In genomic region chr16:86975445-86975844, GRCh38 we compare ENCODE assay signal across 9 cellular contexts.
A peak's percentile ranks its signal among the peaks of the same experiment; 100 is the strongest.
DNase-seq lines count a peak whose midpoint lies in the region; ATAC-seq and TF ChIP-seq lines count a peak whose summit lies in the region.
"Had no signal": no experiment of that assay in that cellular context is flagged by ENCODE, and none has a peak within 500 bp of the region (broad histone marks: within the 10 kb centered on the region; RNA-seq: fewer than 3 reads in every experiment).

No MANE protein-coding gene starts in this region.

- no peak for TF ChIP-seq POLR2A in suprapubic skin (IDR thresholded peaks at IDR 0.05)

- intact Hi-C loops in MCF 10A (cut with micrococcal nuclease) = no loop called here

- 0% methylated on average over 2 of the region's 2 CpGs for WGBS in suprapubic skin

- peaks cover 7% of the 10 kb centered on the region for H3K27me3 ChIP-seq in suprapubic skin

- H3K36me3 ChIP-seq in suprapubic skin = no peaks in the 10 kb centered on the region

- no peaks in the 10 kb centered on the region for H3K36me3 Mint-ChIP-seq in MCF 10A (ENCODE audit: insufficient read depth, unreplicated experiment)

- CTCF ChIA-PET in MCF 10A (lab: Yijun Ruan, JAX) = interaction anchor here (0.7 kb wide), 1 partner anchor 191 kb away, joined by 3 read pairs; no protein-coding TSS in a partner anchor

- H3K9me3 ChIP-seq in suprapubic skin = no peaks in the 10 kb centered on the region

- TF ChIP-seq CTCF in MCF 10A (IDR thresholded peaks at IDR 0.05; ENCODE audit: unreplicated experiment) (no peak), suprapubic skin (IDR thresholded peaks at IDR 0.05) (no peak)

- DNase-seq in AG20443 (ENCODE audit: low spot score) = peak; percentile 51
- peak; percentile 8 for DNase-seq in Jurkat, Clone E6-1 (ENCODE audit: low read depth, low spot score)
- peak; percentile 92 for DNase-seq in MCF 10A (ENCODE audit: unreplicated experiment)
- DNase-seq in left lobe of liver (ENCODE audit: low spot score) = no peak
- no peak for DNase-seq in hippocampal formation (lab: John Stamatoyannopoulos, UW)
- no peak for DNase-seq in DMS153 (lab: John Stamatoyannopoulos, UW)
- no peak for DNase-seq in NCI-H1105 (lab: John Stamatoyannopoulos, UW)
- DNase-seq in suprapubic skin (ENCODE audit: low spot score in 2 of 2) = no peak
- DNase-seq: nucleus accumbens had no signal

- H3K27me3 Mint-ChIP-seq in MCF 10A (ENCODE audit: insufficient read depth, unreplicated experiment) = peaks cover 15% of the 10 kb centered on the region

- H3K4me3 ChIP-seq in Jurkat, Clone E6-1 (ENCODE audit: low read length) = no peak overlapping the region
- no peak overlapping the region for H3K4me3 ChIP-seq in suprapubic skin

- peaks cover 8% of the 10 kb centered on the region for H3K9me3 Mint-ChIP-seq in MCF 10A (ENCODE audit: unreplicated experiment)

- no peak for TF ChIP-seq EP300 in suprapubic skin (IDR thresholded peaks at IDR 0.05)

- H3K4me1 Mint-ChIP-seq in MCF 10A (ENCODE audit: insufficient read depth, unreplicated experiment) = peaks cover 5% of the 10 kb centered on the region

- ATAC-seq in left lobe of liver = peak; percentile 31

- H3K4me3 Mint-ChIP-seq in MCF 10A (ENCODE audit: unreplicated experiment) = no peak overlapping the region

- POLR2A ChIA-PET in MCF 10A (lab: Yijun Ruan, JAX) = no interaction called here

- no peak overlapping the region for H3K27ac ChIP-seq in suprapubic skin

- no TSS peak for BruUV-seq in MCF 10A (replicated peaks; lab: Mats Ljungman, UMichigan)

- H3K27ac Mint-ChIP-seq in MCF 10A (ENCODE audit: low read depth, unreplicated experiment) = peak overlapping the region; percentile 10

- H3K4me1 ChIP-seq in suprapubic skin = peaks cover 4% of the 10 kb centered on the region

Comparison
In these comparisons a context has a peak if more than half of its experiments do, and no peak if none do; other contexts are left out.
1. DNase-seq: peak in AG20443 (single experiment), Jurkat, Clone E6-1 (single experiment) and MCF 10A (single experiment); none in left lobe of liver (single experiment), hippocampal formation (0 of 2), DMS153 (single experiment), NCI-H1105 (single experiment) and suprapubic skin (0 of 2).